In the genomic region with DNA sequence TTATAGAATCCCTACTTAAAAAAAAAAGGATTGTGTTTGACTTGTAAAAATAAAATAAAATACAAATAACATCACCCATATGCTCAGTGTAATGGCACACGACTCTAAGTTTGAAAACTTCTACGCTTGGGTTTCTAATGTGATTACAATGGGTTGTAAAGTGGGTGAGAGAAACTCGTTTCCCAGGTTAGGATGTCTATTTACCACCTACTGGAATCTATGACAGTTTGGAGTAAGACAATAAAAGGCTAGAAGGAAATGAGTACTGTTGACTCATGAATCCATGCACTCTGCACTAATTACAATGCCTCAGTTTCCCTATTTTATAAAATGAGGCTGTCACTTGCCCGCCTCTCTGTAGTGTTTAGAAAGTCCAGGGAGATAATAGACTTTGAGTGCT, we compare ENCODE assay signal across 1 cellular context.
TF ChIP-seq lines count a peak whose summit lies in the region.

No MANE protein-coding gene starts in this region.

TF ChIP-seq in GM23338, 12 proteins besides CTCF, POLR2A, EP300 and RAD21 (continued from another document):
- TF ChIP-seq, protein P1, sequence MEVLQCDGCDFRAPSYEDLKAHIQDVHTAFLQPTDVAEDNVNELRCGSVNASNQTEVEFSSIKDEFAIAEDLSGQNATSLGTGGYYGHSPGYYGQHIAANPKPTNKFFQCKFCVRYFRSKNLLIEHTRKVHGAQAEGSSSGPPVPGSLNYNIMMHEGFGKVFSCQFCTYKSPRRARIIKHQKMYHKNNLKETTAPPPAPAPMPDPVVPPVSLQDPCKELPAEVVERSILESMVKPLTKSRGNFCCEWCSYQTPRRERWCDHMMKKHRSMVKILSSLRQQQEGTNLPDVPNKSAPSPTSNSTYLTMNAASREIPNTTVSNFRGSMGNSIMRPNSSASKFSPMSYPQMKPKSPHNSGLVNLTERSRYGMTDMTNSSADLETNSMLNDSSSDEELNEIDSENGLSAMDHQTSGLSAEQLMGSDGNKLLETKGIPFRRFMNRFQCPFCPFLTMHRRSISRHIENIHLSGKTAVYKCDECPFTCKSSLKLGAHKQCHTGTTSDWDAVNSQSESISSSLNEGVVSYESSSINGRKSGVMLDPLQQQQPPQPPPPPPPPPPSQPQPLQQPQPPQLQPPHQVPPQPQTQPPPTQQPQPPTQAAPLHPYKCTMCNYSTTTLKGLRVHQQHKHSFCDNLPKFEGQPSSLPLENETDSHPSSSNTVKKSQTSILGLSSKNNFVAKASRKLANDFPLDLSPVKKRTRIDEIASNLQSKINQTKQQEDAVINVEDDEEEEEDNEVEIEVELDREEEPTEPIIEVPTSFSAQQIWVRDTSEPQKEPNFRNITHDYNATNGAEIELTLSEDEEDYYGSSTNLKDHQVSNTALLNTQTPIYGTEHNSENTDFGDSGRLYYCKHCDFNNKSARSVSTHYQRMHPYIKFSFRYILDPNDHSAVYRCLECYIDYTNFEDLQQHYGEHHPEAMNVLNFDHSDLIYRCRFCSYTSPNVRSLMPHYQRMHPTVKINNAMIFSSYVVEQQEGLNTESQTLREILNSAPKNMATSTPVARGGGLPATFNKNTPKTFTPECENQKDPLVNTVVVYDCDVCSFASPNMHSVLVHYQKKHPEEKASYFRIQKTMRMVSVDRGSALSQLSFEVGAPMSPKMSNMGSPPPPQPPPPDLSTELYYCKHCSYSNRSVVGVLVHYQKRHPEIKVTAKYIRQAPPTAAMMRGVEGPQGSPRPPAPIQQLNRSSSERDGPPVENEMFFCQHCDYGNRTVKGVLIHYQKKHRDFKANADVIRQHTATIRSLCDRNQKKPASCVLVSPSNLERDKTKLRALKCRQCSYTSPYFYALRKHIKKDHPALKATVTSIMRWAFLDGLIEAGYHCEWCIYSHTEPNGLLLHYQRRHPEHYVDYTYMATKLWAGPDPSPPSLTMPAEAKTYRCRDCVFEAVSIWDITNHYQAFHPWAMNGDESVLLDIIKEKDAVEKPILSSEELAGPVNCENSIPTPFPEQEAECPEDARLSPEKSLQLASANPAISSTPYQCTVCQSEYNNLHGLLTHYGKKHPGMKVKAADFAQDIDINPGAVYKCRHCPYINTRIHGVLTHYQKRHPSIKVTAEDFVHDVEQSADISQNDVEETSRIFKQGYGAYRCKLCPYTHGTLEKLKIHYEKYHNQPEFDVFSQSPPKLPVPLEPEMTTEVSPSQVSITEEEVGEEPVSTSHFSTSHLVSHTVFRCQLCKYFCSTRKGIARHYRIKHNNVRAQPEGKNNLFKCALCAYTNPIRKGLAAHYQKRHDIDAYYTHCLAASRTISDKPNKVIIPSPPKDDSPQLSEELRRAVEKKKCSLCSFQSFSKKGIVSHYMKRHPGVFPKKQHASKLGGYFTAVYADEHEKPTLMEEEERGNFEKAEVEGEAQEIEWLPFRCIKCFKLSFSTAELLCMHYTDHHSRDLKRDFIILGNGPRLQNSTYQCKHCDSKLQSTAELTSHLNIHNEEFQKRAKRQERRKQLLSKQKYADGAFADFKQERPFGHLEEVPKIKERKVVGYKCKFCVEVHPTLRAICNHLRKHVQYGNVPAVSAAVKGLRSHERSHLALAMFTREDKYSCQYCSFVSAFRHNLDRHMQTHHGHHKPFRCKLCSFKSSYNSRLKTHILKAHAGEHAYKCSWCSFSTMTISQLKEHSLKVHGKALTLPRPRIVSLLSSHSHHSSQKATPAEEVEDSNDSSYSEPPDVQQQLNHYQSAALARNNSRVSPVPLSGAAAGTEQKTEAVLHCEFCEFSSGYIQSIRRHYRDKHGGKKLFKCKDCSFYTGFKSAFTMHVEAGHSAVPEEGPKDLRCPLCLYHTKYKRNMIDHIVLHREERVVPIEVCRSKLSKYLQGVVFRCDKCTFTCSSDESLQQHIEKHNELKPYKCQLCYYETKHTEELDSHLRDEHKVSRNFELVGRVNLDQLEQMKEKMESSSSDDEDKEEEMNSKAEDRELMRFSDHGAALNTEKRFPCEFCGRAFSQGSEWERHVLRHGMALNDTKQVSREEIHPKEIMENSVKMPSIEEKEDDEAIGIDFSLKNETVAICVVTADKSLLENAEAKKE (CRISPR knock-in tag; IDR thresholded peaks at IDR 0.05): no peak
- TF ChIP-seq ZNF331 (CRISPR knock-in tag; IDR thresholded peaks at IDR 0.05; ENCODE audit: low read depth) (no peak), NANOG (IDR thresholded peaks at IDR 0.05; ENCODE audit: borderline replicate concordance) (no peak), ZNF114 (CRISPR knock-in tag; IDR thresholded peaks at IDR 0.05) (no peak), JUNB (IDR thresholded peaks at IDR 0.05; ENCODE audit: unreplicated experiment) (no peak)
- TF ChIP-seq, protein P2, sequence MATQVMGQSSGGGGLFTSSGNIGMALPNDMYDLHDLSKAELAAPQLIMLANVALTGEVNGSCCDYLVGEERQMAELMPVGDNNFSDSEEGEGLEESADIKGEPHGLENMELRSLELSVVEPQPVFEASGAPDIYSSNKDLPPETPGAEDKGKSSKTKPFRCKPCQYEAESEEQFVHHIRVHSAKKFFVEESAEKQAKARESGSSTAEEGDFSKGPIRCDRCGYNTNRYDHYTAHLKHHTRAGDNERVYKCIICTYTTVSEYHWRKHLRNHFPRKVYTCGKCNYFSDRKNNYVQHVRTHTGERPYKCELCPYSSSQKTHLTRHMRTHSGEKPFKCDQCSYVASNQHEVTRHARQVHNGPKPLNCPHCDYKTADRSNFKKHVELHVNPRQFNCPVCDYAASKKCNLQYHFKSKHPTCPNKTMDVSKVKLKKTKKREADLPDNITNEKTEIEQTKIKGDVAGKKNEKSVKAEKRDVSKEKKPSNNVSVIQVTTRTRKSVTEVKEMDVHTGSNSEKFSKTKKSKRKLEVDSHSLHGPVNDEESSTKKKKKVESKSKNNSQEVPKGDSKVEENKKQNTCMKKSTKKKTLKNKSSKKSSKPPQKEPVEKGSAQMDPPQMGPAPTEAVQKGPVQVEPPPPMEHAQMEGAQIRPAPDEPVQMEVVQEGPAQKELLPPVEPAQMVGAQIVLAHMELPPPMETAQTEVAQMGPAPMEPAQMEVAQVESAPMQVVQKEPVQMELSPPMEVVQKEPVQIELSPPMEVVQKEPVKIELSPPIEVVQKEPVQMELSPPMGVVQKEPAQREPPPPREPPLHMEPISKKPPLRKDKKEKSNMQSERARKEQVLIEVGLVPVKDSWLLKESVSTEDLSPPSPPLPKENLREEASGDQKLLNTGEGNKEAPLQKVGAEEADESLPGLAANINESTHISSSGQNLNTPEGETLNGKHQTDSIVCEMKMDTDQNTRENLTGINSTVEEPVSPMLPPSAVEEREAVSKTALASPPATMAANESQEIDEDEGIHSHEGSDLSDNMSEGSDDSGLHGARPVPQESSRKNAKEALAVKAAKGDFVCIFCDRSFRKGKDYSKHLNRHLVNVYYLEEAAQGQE (IDR thresholded peaks at IDR 0.05; ENCODE audit: unreplicated experiment): no peak
